13 cellular contexts compared by ENCODE assay signal in the genomic region with DNA sequence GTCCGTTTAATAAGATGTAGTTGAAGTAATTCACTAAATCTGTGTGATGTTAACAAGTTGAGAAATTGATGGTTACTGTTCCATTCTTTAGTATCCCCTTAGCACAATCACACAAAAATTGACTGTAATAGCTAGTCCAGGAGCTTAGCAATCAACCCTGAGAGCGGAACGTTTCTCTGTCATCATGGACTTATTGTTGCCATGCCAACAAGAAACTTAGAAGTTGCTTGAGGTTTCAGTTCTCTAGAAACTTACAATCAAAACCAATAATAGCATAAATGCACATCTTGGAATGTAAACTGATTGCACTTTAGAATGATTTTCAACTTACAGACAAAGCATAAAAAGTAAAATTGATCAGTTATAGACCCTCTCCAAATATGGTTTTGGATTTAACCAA.
A peak's percentile ranks its signal among the peaks of the same experiment; 100 is the strongest.
DNase-seq lines count a peak whose midpoint lies in the region; ATAC-seq and TF ChIP-seq lines count a peak whose summit lies in the region.
"Had no signal": no experiment of that assay in that cellular context is flagged by ENCODE, and none has a peak within 500 bp of the region (broad histone marks: within the 10 kb centered on the region; RNA-seq: fewer than 3 reads in every experiment).

No MANE protein-coding gene starts in this region.

- H3K9me3 ChIP-seq in testis, result no peaks in the 10 kb centered on the region
- H3K9me3 ChIP-seq: upper lobe of left lung had no signal

- H3K27me3 Mint-ChIP-seq in activated naive CD8-positive, alpha-beta T cell treated with anti-CD3 and anti-CD28 coated beads, Interleukin-2, amount 50 U/mL, for 24 hours, result peaks cover 2% of the 10 kb centered on the region
- H3K27me3 Mint-ChIP-seq in activated naive CD8-positive, alpha-beta T cell treated with anti-CD3 and anti-CD28 coated beads for 36 hours, result no peaks in the 10 kb centered on the region

- H3K4me1 ChIP-seq in testis, result no peaks in the 10 kb centered on the region
- H3K4me1 ChIP-seq: A549, upper lobe of left lung had no signal

- H3K9me3 Mint-ChIP-seq in activated naive CD8-positive, alpha-beta T cell treated with anti-CD3 and anti-CD28 coated beads, Interleukin-2, amount 50 U/mL, for 24 hours, result peaks cover 5% of the 10 kb centered on the region
- peaks cover 3% of the 10 kb centered on the region for H3K9me3 Mint-ChIP-seq in activated naive CD8-positive, alpha-beta T cell treated with anti-CD3 and anti-CD28 coated beads for 36 hours

- peaks cover 25% of the 10 kb centered on the region for H3K4me1 Mint-ChIP-seq in activated naive CD8-positive, alpha-beta T cell treated with anti-CD3 and anti-CD28 coated beads, Interleukin-2, amount 50 U/mL, for 24 hours
- H3K4me1 Mint-ChIP-seq in activated naive CD8-positive, alpha-beta T cell treated with anti-CD3 and anti-CD28 coated beads for 36 hours, result peaks cover 17% of the 10 kb centered on the region

- intact Hi-C loops in posterior vena cava (cut with DNase I) (no loop called here), left cardiac atrium (cut with DNase I) (no loop called here), testis (cut with DNase I; ENCODE audit: low total_unique reads) (no loop called here)

- no peaks in the 10 kb centered on the region for H3K36me3 ChIP-seq in testis (ENCODE audit: low read depth, missing control alignments)
- H3K36me3 ChIP-seq: upper lobe of left lung had no signal

- TF ChIP-seq CTCF in testis (IDR thresholded peaks at IDR 0.05), result no peak

- H3K27ac ChIP-seq in testis, result no peak overlapping the region
- H3K27ac ChIP-seq: A549, parathyroid adenoma, upper lobe of left lung had no signal

- H3K27me3 ChIP-seq in testis, result no peaks in the 10 kb centered on the region
- H3K27me3 ChIP-seq: upper lobe of left lung had no signal

- H3K4me3 ChIP-seq in testis, result no peak overlapping the region
- H3K4me3 ChIP-seq: A549, upper lobe of left lung had no signal

- no peak overlapping the region for H3K27ac Mint-ChIP-seq in activated naive CD8-positive, alpha-beta T cell treated with anti-CD3 and anti-CD28 coated beads, Interleukin-2, amount 50 U/mL, for 24 hours
- H3K27ac Mint-ChIP-seq in activated naive CD8-positive, alpha-beta T cell treated with anti-CD3 and anti-CD28 coated beads for 36 hours, result no peak overlapping the region

- DNase-seq in activated naive CD8-positive, alpha-beta T cell treated with anti-CD3 and anti-CD28 coated beads, Interleukin-2, amount 50 U/mL, for 24 hours, result no peak
- no peak for DNase-seq in activated naive CD8-positive, alpha-beta T cell treated with anti-CD3 and anti-CD28 coated beads for 36 hours
- DNase-seq in NCI-H526 treated with DMSO at 0.1 percent for 48 hours (lab: John Stamatoyannopoulos, UW) (no peak), posterior vena cava (ENCODE audit: low spot score) (no peak), left cardiac atrium (no peak), testis (no peak)
- DNase-seq: left colon, NCI-H345, upper lobe of left lung had no signal

- no peak for TF ChIP-seq POLR2A in testis (IDR thresholded peaks at IDR 0.05)

- WGBS in testis, 2 donors, result 74 to 89% methylated on average over 3 of the region's 3 CpGs

- peak; percentile 27 for ATAC-seq in activated naive CD8-positive, alpha-beta T cell treated with anti-CD3 and anti-CD28 coated beads, Interleukin-2, amount 50 U/mL, for 24 hours
- ATAC-seq in HG02759 (IDR thresholded peaks at IDR 0.05; ENCODE audit: unreplicated experiment) (peak; percentile 75), HG03521 (IDR thresholded peaks at IDR 0.05; ENCODE audit: unreplicated experiment) (peak; percentile 81), left cardiac atrium (no peak)
- ATAC-seq: A549, left colon had no signal

- H3K36me3 Mint-ChIP-seq in activated naive CD8-positive, alpha-beta T cell treated with anti-CD3 and anti-CD28 coated beads, Interleukin-2, amount 50 U/mL, for 24 hours (ENCODE audit: low read depth), result peaks cover 2% of the 10 kb centered on the region
- no peaks in the 10 kb centered on the region for H3K36me3 Mint-ChIP-seq in activated naive CD8-positive, alpha-beta T cell treated with anti-CD3 and anti-CD28 coated beads for 36 hours

- H3K4me3 Mint-ChIP-seq in activated naive CD8-positive, alpha-beta T cell treated with anti-CD3 and anti-CD28 coated beads, Interleukin-2, amount 50 U/mL, for 24 hours, result no peak overlapping the region
- no peak overlapping the region for H3K4me3 Mint-ChIP-seq in activated naive CD8-positive, alpha-beta T cell treated with anti-CD3 and anti-CD28 coated beads for 36 hours

Comparison
In these comparisons a context has a peak if more than half of its experiments do, and no peak if none do; other contexts are left out.
1. ATAC-seq: peak in activated naive CD8-positive, alpha-beta T cell treated with anti-CD3 and anti-CD28 coated beads, Interleukin-2, amount 50 U/mL, for 24 hours (single experiment), HG02759 (single experiment) and HG03521 (single experiment); none in left cardiac atrium (0 of 2).